Comparison of ENCODE assay signal across 27 cellular contexts in the genomic region with DNA sequence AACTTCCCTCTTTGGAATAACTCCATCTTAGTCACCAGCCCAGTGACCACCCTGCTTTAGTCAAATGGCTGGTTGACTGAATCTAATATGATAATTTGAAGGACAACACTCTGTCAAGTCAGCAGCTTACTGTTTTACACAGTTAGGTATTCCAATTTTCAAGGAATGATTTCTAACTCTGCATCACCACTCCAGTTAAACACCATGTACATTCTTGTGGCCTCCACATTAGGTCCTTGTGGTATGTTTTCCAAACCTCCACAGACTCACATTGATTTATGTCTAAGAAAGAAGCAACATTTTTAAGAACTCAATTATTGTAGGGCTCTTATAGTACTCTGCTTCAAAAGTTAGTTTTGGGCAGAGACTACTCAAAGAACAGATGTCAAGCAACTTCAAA.
DNase-seq lines count a peak whose midpoint lies in the region; ATAC-seq, FAIRE-seq and TF ChIP-seq lines count a peak whose summit lies in the region.
"Had no signal": no experiment of that assay in that cellular context is flagged by ENCODE, and none has a peak within 500 bp of the region (broad histone marks: within the 10 kb centered on the region; RNA-seq: fewer than 3 reads in every experiment).

No MANE protein-coding gene starts in this region.

- H3F3A ChIP-seq in PC-9 (ENCODE audit: insufficient read depth, low read depth) = 0 out of 2 replicates have a peak, but pooled peaks cover 3% of the 10 kb centered on the region

- intact Hi-C loops in HepG2 (cut with micrococcal nuclease; ENCODE audit: unreplicated experiment) = no loop called here
- intact Hi-C loops in PC-9 (cut with micrococcal nuclease; ENCODE audit: unreplicated experiment) = no loop called here

- H3K79me2 ChIP-seq in HepG2 (ENCODE audit: insufficient read depth, low read length) (no peaks in the 10 kb centered on the region), PC-9 (ENCODE audit: low read depth) (no peaks in the 10 kb centered on the region)
- H3K79me2 ChIP-seq: parathyroid adenoma had no signal

- no peak overlapping the region for H3K9ac ChIP-seq in HepG2 (ENCODE audit: insufficient read depth, low read depth, low read length)
- H3K9ac ChIP-seq: parathyroid adenoma had no signal

- no peak overlapping the region for H3K27ac Mint-ChIP-seq in HFFc6
- H3K27ac Mint-ChIP-seq: activated naive CD8-positive, alpha-beta T cell treated with anti-CD3 and anti-CD28 coated beads, Interleukin-2, amount 10 ng/mL, durations not matched to agents 7 days and 5 days; CD8-positive, alpha-beta memory T cell; nephron progenitor cell; T-helper 2 cell treated with Interferon-gamma antibody and Interleukin-4, amounts not matched to agents 5 μg/mL and 100 μg/mL, for 36 hours had no signal

- FAIRE-seq in HepG2 (lab: Jason Lieb, UNC) = no peak
- FAIRE-seq: bronchial epithelial cell had no signal

- no peak overlapping the region for H2AFZ ChIP-seq in HepG2 (ENCODE audit: low read length)
- no peak overlapping the region for H2AFZ ChIP-seq in PC-9
- H2AFZ ChIP-seq: GM23338, parathyroid adenoma had no signal

- TF ChIP-seq CTCF in AG04450 (IDR thresholded peaks at IDR 0.05; ENCODE audit: low read depth, low read length) (no peak), HFFc6 (IDR thresholded peaks at IDR 0.05) (no peak), astrocyte of the cerebellum (IDR thresholded peaks at IDR 0.05; ENCODE audit: low read depth, low read length, missing control alignments) (no peak), HepG2 (CRISPR knock-in tag; IDR thresholded peaks at IDR 0.05) (no peak), PC-9 (conservative IDR thresholded peaks at IDR 0.05) (no peak)

- TF ChIP-seq RAD21 in HepG2 (CRISPR knock-in tag; IDR thresholded peaks at IDR 0.05) = no peak

- peaks cover 2% of the 10 kb centered on the region; the same call in 1 of the 2 replicates for H3K27me3 Mint-ChIP-seq in HFFc6 (ENCODE audit: insufficient read depth)
- H3K27me3 Mint-ChIP-seq: CD8-positive, alpha-beta memory T cell had no signal

- POLR2A ChIA-PET in AG04450 (lab: Yijun Ruan, JAX) (no interaction called here), HepG2 (lab: Yijun Ruan, JAX) (interaction anchor here (1.7 kb wide), 1 partner anchor 10 kb away, joined by 5 read pairs; no protein-coding TSS in a partner anchor), PC-9 (lab: Charles Lee; ENCODE audit: unreplicated experiment) (no interaction called here)

- peaks cover 5% of the 10 kb centered on the region; the same call in 1 of the 2 replicates for H3K36me3 Mint-ChIP-seq in HFFc6 (ENCODE audit: low read depth)
- H3K36me3 Mint-ChIP-seq: activated naive CD8-positive, alpha-beta T cell treated with anti-CD3 and anti-CD28 coated beads, Interleukin-2, amount 10 ng/mL, durations not matched to agents 7 days and 5 days; CD8-positive, alpha-beta memory T cell had no signal

- no peak overlapping the region for H3K27ac ChIP-seq in AG04450 (ENCODE audit: low read depth, low read length)
- H3K27ac ChIP-seq in HepG2 (ENCODE audit: extremely low read length, insufficient read depth, low read length) = no peak overlapping the region
- no peak overlapping the region for H3K27ac ChIP-seq in PC-9
- H3K27ac ChIP-seq: HL-60, parathyroid adenoma, right lobe of liver, SK-N-MC had no signal

- no peak overlapping the region for H3K4me3 Mint-ChIP-seq in HFFc6
- H3K4me3 Mint-ChIP-seq: activated naive CD8-positive, alpha-beta T cell treated with anti-CD3 and anti-CD28 coated beads, Interleukin-2, amount 10 ng/mL, durations not matched to agents 7 days and 5 days; CD8-positive, alpha-beta memory T cell; GM23338; immature natural killer cell; nephron progenitor cell; T-helper 2 cell treated with Interferon-gamma antibody and Interleukin-4, amounts not matched to agents 5 μg/mL and 100 μg/mL, for 36 hours had no signal

- no peak for TF ChIP-seq EP300 in HepG2 (IDR thresholded peaks at IDR 0.05; ENCODE audit: low read depth in 2 of 2, low read length in 2 of 2)
- TF ChIP-seq EP300 in HepG2 (CRISPR knock-in tag; IDR thresholded peaks at IDR 0.05; ENCODE audit: borderline replicate concordance) = no peak

- no peak for TF ChIP-seq POLR2A in HepG2 (IDR thresholded peaks at IDR 0.05; ENCODE audit: insufficient read depth in 1 of 2, low read depth in 2 of 2, low read length in 2 of 2)

- H3K4me3 ChIP-seq in AG04450 (ENCODE audit: low read depth, low read length) (no peak overlapping the region), astrocyte of the cerebellum (ENCODE audit: low read depth, low read length) (no peak overlapping the region), HepG2 (replicated peaks in 1 of 3; ENCODE audit: insufficient read depth in 1 of 3, low read depth in 2 of 3, low read length in 3 of 3) (no peak overlapping the region), PC-9 (no peak overlapping the region)
- H3K4me3 ChIP-seq: GM23338, MG63, right lobe of liver, SK-N-MC had no signal

- no peaks in the 10 kb centered on the region for H3K9me3 Mint-ChIP-seq in HFFc6
- H3K9me3 Mint-ChIP-seq: activated naive CD8-positive, alpha-beta T cell treated with anti-CD3 and anti-CD28 coated beads, Interleukin-2, amount 10 ng/mL, durations not matched to agents 7 days and 5 days; GM23338; immature natural killer cell; T-helper 2 cell treated with Interferon-gamma antibody and Interleukin-4, amounts not matched to agents 5 μg/mL and 100 μg/mL, for 36 hours had no signal

- no peaks in the 10 kb centered on the region for H4K20me1 ChIP-seq in HepG2 (ENCODE audit: insufficient read depth, low read length)
- no peaks in the 10 kb centered on the region for H4K20me1 ChIP-seq in PC-9 (ENCODE audit: insufficient read depth)

- CTCF ChIA-PET in AG04450 (lab: Charles Lee) (no interaction called here), HepG2 (lab: Yijun Ruan, JAX; ENCODE audit: low intra/inter-chr PET ratio, low total read pairs) (no interaction called here), PC-9 (lab: Charles Lee) (no interaction called here)

- peaks cover 28% of the 10 kb centered on the region for H3K4me1 ChIP-seq in HepG2 (ENCODE audit: insufficient read depth, low read length)
- no peaks in the 10 kb centered on the region for H3K4me1 ChIP-seq in PC-9 (replicated peaks; ENCODE audit: insufficient read depth)
- H3K4me1 ChIP-seq: parathyroid adenoma had no signal

- in situ Hi-C loops in astrocyte of the cerebellum (cut with HindIII; ENCODE audit: low sequenced_read_pairs) = no loop called here
- in situ Hi-C loops in HepG2 (cut with HindIII; ENCODE audit: extremely low pct_ligation_motif_present, low pct_unique_long_range_greater_than_20kb) = no loop called here

- DNase-seq in AG04450 (ENCODE audit: low read depth, low spot score) (peak; percentile 26), HFFc6 (peak; percentile 53), astrocyte of the cerebellum (ENCODE audit: low read depth) (peak; percentile 75), HepG2 (ENCODE audit: low spot score) (no peak), PC-9 (no peak), anterior cingulate cortex (lab: John Stamatoyannopoulos, UW) (no peak), Kasumi-1 (lab: John Stamatoyannopoulos, UW) (no peak)
- DNase-seq in effector CD4-positive, alpha-beta T cell = no peak
- DNase-seq: activated CD8-positive, alpha-beta memory T cell treated with anti-CD3 and anti-CD28 coated beads, Interleukin-2, amount 50 U/mL, for 4 hours; activated effector memory CD4-positive, alpha-beta T cell treated with Interleukin-2 at 50 U/mL for 16 hours; activated naive CD8-positive, alpha-beta T cell treated with anti-CD3 and anti-CD28 coated beads, Interleukin-2, amount 10 ng/mL, durations not matched to agents 7 days and 5 days; CD8-positive, alpha-beta memory T cell; cortex of kidney; GDM1; immature natural killer cell; MG63; NCI-H1436; NCI-H510A; nephron progenitor cell; right lobe of liver; RPMI8226 had no signal

- no peaks in the 10 kb centered on the region for H3K27me3 ChIP-seq in AG04450 (ENCODE audit: control insufficient read depth, insufficient read depth, low read length)
- no peaks in the 10 kb centered on the region for H3K27me3 ChIP-seq in HepG2 (ENCODE audit: control insufficient read depth in 1 of 2, insufficient read depth in 2 of 2, low read length in 2 of 2)
- no peaks in the 10 kb centered on the region for H3K27me3 ChIP-seq in PC-9 (ENCODE audit: insufficient read depth, low read depth)
- H3K27me3 ChIP-seq: MG63, right lobe of liver had no signal

- no peak for ATAC-seq in HepG2
- ATAC-seq: GM23338 had no signal

- H3K9me3 ChIP-seq in AG04450 (ENCODE audit: control insufficient read depth, insufficient read depth, low read length) (no peaks in the 10 kb centered on the region), HepG2 (ENCODE audit: low read length) (no peaks in the 10 kb centered on the region), PC-9 (ENCODE audit: insufficient read depth, low read depth) (no peaks in the 10 kb centered on the region)
- H3K9me3 ChIP-seq: MG63, right lobe of liver had no signal

- H3K4me2 ChIP-seq in HepG2 (ENCODE audit: low read depth, low read length) (no peak overlapping the region), PC-9 (no peak overlapping the region)
- H3K4me2 ChIP-seq: GM23338 had no signal

- H3K9me2 ChIP-seq in PC-9 (ENCODE audit: insufficient read depth) = no peaks in the 10 kb centered on the region

- peaks cover under 1 to 15% of the 10 kb centered on the region in 2 experiments; a peak in 4 of 5 replicates for H3K36me3 ChIP-seq in HepG2 (replicated peaks in 1 of 2; ENCODE audit: control insufficient read depth in 1 of 2, insufficient read depth in 2 of 2, low read length in 2 of 2)
- H3K36me3 ChIP-seq in PC-9 (ENCODE audit: low read depth) = 0 out of 2 replicates have a peak, but pooled peaks cover 3% of the 10 kb centered on the region
- H3K36me3 ChIP-seq: MG63 had no signal

- BruUV-seq in HepG2 (replicated peaks; lab: Mats Ljungman, UMichigan) (TSS peak; percentile 14), PC-9 (replicated peaks; lab: Mats Ljungman, UMichigan) (no TSS peak)

- peaks cover 39% of the 10 kb centered on the region for H3K4me1 Mint-ChIP-seq in HFFc6 (ENCODE audit: low read depth)
- H3K4me1 Mint-ChIP-seq: activated naive CD8-positive, alpha-beta T cell treated with anti-CD3 and anti-CD28 coated beads, Interleukin-2, amount 10 ng/mL, durations not matched to agents 7 days and 5 days; CD8-positive, alpha-beta memory T cell; immature natural killer cell had no signal

TF ChIP-seq in HepG2, 621 proteins besides CTCF, POLR2A, EP300 and RAD21 (continues in another document):
- TF ChIP-seq CSRNP1 (CRISPR knock-in tag; IDR thresholded peaks at IDR 0.05) (no peak), ARID2 (CRISPR knock-in tag; IDR thresholded peaks at IDR 0.05; ENCODE audit: borderline replicate concordance) (no peak)

Comparison
In these comparisons a context has a peak if more than half of its experiments do, and no peak if none do; other contexts are left out.
1. DNase-seq: peak in AG04450 (single experiment), HFFc6 (single experiment) and astrocyte of the cerebellum (single experiment); none in HepG2 (single experiment), effector CD4-positive, alpha-beta T cell (single experiment), PC-9 (0 of 2), anterior cingulate cortex (0 of 58) and Kasumi-1 (0 of 2).